21 cellular contexts compared by ENCODE assay signal in genomic region chr2:105631011-105631410, GRCh38.
"Had no signal": no experiment of that assay in that cellular context is flagged by ENCODE, and none has a peak within 500 bp of the region (broad histone marks: within the 10 kb centered on the region; RNA-seq: fewer than 3 reads in every experiment).

No MANE protein-coding gene starts in this region.

- FAIRE-seq: endothelial cell of umbilical vein, kidney had no signal

- H3K9me3 ChIP-seq: colonic mucosa, ovary, tibial artery, upper lobe of right lung, vagina had no signal

- ATAC-seq: foreskin keratinocyte; left cardiac atrium; left ventricle myocardium superior; naive thymus-derived CD8-positive, alpha-beta T cell; right cardiac atrium; stimulated activated effector memory CD8-positive, alpha-beta T cell treated with anti-CD3 and anti-CD28 coated beads, Interleukin-12 subunit alpha, Interleukin-12 subunit beta, amount 100 ng/mL, for 72 hours; stimulated activated naive CD8-positive, alpha-beta T cell treated with anti-CD3 and anti-CD28 coated beads, Interleukin-15, Interleukin-2, amounts not matched to agents 100 U/mL and 50 U/mL, for 24 hours; upper lobe of right lung had no signal

- H3K27ac ChIP-seq: colonic mucosa, foreskin keratinocyte, ovary, tibial artery, upper lobe of right lung, vagina had no signal

- H3K4me1 ChIP-seq: colonic mucosa, foreskin keratinocyte, tibial artery, upper lobe of right lung, vagina had no signal

- H3K27me3 ChIP-seq: colonic mucosa, ovary, vagina had no signal

- H3K36me3 ChIP-seq: colonic mucosa, ovary, tibial artery, upper lobe of right lung, vagina had no signal

- DNase-seq: colonic mucosa; dermis blood vessel endothelial cell; effector CD4-positive, alpha-beta T cell; endodermal cell; erythroblast; foreskin keratinocyte; kidney; left cardiac atrium; left ventricle myocardium superior; naive thymus-derived CD8-positive, alpha-beta T cell; nucleus accumbens; ovary; right cardiac atrium; stimulated activated CD4-positive, alpha-beta T cell treated with anti-CD3 and anti-CD28 coated beads, Interleukin-4, amount 100 ng/mL, for 1 hour; stimulated activated CD8-positive, alpha-beta memory T cell treated with anti-CD3 and anti-CD28 coated beads, Interleukin-4, amount 100 ng/mL, for 48 hours; stimulated activated naive CD8-positive, alpha-beta T cell treated with anti-CD3 and anti-CD28 coated beads, Interleukin-15, Interleukin-2, amounts not matched to agents 100 U/mL and 50 U/mL, for 24 hours; tibial artery; upper lobe of right lung had no signal

- H3K4me3 ChIP-seq: colonic mucosa, ovary, tibial artery, upper lobe of right lung, vagina had no signal
